ENCODE assay signal across 16 cellular contexts in the genomic region with DNA sequence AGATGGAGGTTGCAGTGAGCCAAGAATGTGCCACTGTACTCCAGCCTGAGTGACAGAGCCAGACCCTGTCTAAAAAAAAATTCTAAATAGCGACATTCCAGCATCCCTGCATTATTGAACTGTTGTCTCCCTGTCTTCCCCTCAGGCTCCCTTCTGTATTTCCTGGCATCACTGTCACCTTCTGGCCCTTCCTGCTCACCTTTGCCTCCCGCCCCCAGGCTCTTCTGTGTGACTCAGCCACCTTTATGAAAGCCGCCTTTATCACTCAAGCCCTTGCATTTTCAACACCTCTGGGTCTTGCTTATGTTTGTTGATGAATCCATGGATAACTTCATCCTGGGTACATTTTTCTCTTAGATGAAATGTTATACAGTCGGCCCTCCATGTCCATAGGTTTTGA. TPM values are rescaled to one million over a fixed set of nuclear protein-coding genes. Genes with fewer than 3 reads are reported as not detected.
DNase-seq lines count a peak whose midpoint lies in the region; ATAC-seq and TF ChIP-seq lines count a peak whose summit lies in the region.
"Had no signal": no experiment of that assay in that cellular context is flagged by ENCODE, and none has a peak within 500 bp of the region (broad histone marks: within the 10 kb centered on the region; RNA-seq: fewer than 3 reads in every experiment).

No MANE protein-coding gene starts in this region.

- no peak overlapping the region for H3K4me3 Mint-ChIP-seq in activated CD4-positive, alpha-beta T cell treated with anti-CD3 and anti-CD28 coated beads for 36 hours
- H3K4me3 Mint-ChIP-seq in activated naive CD4-positive, alpha-beta T cell treated with anti-CD3 and anti-CD28 coated beads, Interleukin-2, amount 50 U/mL, for 24 hours: peak overlapping the region; percentile 71
- H3K4me3 Mint-ChIP-seq in natural killer cell: peak overlapping the region; percentile 29

- H3K4me1 Mint-ChIP-seq in activated CD4-positive, alpha-beta T cell treated with anti-CD3 and anti-CD28 coated beads for 36 hours: peaks cover 60% of the 10 kb centered on the region
- peaks cover 83% of the 10 kb centered on the region for H3K4me1 Mint-ChIP-seq in activated naive CD4-positive, alpha-beta T cell treated with anti-CD3 and anti-CD28 coated beads, Interleukin-2, amount 50 U/mL, for 24 hours
- peaks cover 19 to 40% of the 10 kb centered on the region in 2 donors for H3K4me1 Mint-ChIP-seq in natural killer cell

- DNase-seq in activated CD4-positive, alpha-beta T cell treated with anti-CD3 and anti-CD28 coated beads for 36 hours: peak; percentile 62
- DNase-seq in activated CD4-positive, alpha-beta T cell treated with anti-CD3 and anti-CD28 coated beads, Interleukin-2, amount 50 U/mL, for 1 hour: no peak
- DNase-seq in natural killer cell (no peak), AG08396 (ENCODE audit: low spot score) (no peak), ureter (ENCODE audit: low spot score) (no peak)
- DNase-seq: aorta, COR-L47, cortex of kidney, esophagus squamous epithelium, NCI-H1092, NCI-H2171 treated with DMSO at 0.1 percent for 48 hours, upper lobe of right lung had no signal

- H3K27ac ChIP-seq in KOPT-K1 (ENCODE audit: low read depth, low read length, poor library complexity, severe bottlenecking): peak overlapping the region; percentile 91
- H3K27ac ChIP-seq: esophagus squamous epithelium, upper lobe of right lung had no signal

- no peaks in the 10 kb centered on the region for H3K27me3 Mint-ChIP-seq in activated CD4-positive, alpha-beta T cell treated with anti-CD3 and anti-CD28 coated beads for 36 hours
- no peaks in the 10 kb centered on the region for H3K27me3 Mint-ChIP-seq in activated naive CD4-positive, alpha-beta T cell treated with anti-CD3 and anti-CD28 coated beads, Interleukin-2, amount 50 U/mL, for 24 hours
- no peaks in the 10 kb centered on the region for H3K27me3 Mint-ChIP-seq in natural killer cell (ENCODE audit: low read depth in 2 of 2)

- ATAC-seq in activated CD4-positive, alpha-beta T cell treated with anti-CD3 and anti-CD28 coated beads for 36 hours: peak; percentile 40
- ATAC-seq in natural killer cell (no peak), GM21576 (IDR thresholded peaks at IDR 0.05; ENCODE audit: unreplicated experiment) (no peak)
- ATAC-seq: left lobe of liver, upper lobe of right lung had no signal

- H3K9me3 ChIP-seq in KOPT-K1 (ENCODE audit: insufficient read depth, low read length, poor library complexity, severe bottlenecking): no peaks in the 10 kb centered on the region
- H3K9me3 ChIP-seq: esophagus squamous epithelium, upper lobe of right lung had no signal

- intact Hi-C loops in activated CD4-positive, alpha-beta T cell treated with anti-CD3 and anti-CD28 coated beads for 36 hours (cut with DNase I, micrococcal nuclease): no loop called here
- intact Hi-C loops in natural killer cell (cut with micrococcal nuclease): loop anchor here (5.0 kb wide), 1 partner anchor 71 kb away; no protein-coding TSS in a partner anchor

- no peak for TF ChIP-seq CTCF in natural killer cell (IDR thresholded peaks at IDR 0.05)

- POLR2A ChIA-PET in activated CD4-positive, alpha-beta T cell treated with anti-CD3 and anti-CD28 coated beads for 36 hours (lab: Charles Lee): no interaction called here

- CTCF ChIA-PET in activated CD4-positive, alpha-beta T cell treated with anti-CD3 and anti-CD28 coated beads for 36 hours (lab: Charles Lee): interaction anchor here (1.4 to 1.8 kb wide), 2 partner anchors 14 to 82 kb away, joined by 3 to 7 read pairs; no protein-coding TSS in a partner anchor

- H3K9me3 Mint-ChIP-seq in activated CD4-positive, alpha-beta T cell treated with anti-CD3 and anti-CD28 coated beads for 36 hours (ENCODE audit: low read depth): no peaks in the 10 kb centered on the region
- H3K9me3 Mint-ChIP-seq in activated naive CD4-positive, alpha-beta T cell treated with anti-CD3 and anti-CD28 coated beads, Interleukin-2, amount 50 U/mL, for 24 hours: no peaks in the 10 kb centered on the region
- no peaks in the 10 kb centered on the region for H3K9me3 Mint-ChIP-seq in natural killer cell

- peak overlapping the region; percentile 40 for H3K27ac Mint-ChIP-seq in activated CD4-positive, alpha-beta T cell treated with anti-CD3 and anti-CD28 coated beads for 36 hours
- peak overlapping the region; percentile 53 for H3K27ac Mint-ChIP-seq in activated naive CD4-positive, alpha-beta T cell treated with anti-CD3 and anti-CD28 coated beads, Interleukin-2, amount 50 U/mL, for 24 hours
- H3K27ac Mint-ChIP-seq in natural killer cell: peak overlapping the region; percentile 58 to 77

- peaks cover 5% of the 10 kb centered on the region for H3K36me3 Mint-ChIP-seq in activated CD4-positive, alpha-beta T cell treated with anti-CD3 and anti-CD28 coated beads for 36 hours (ENCODE audit: low read depth)
- H3K36me3 Mint-ChIP-seq in activated naive CD4-positive, alpha-beta T cell treated with anti-CD3 and anti-CD28 coated beads, Interleukin-2, amount 50 U/mL, for 24 hours: peaks cover 2% of the 10 kb centered on the region
- no peaks in the 10 kb centered on the region for H3K36me3 Mint-ChIP-seq in natural killer cell

- peaks cover 33% of the 10 kb centered on the region; the same call in 1 of the 2 replicates for H3K36me3 ChIP-seq in KOPT-K1 (ENCODE audit: insufficient read depth, low read length)
- H3K36me3 ChIP-seq: esophagus squamous epithelium, upper lobe of right lung had no signal

RNA-seq across cellular contexts. Expression of a gene that starts 21.1 kb away (rescaled TPM):
- total RNA-seq in activated CD4-positive, alpha-beta T cell treated with anti-CD3 and anti-CD28 coated beads for 36 hours: 10 to 100 TPM; 16.2 to 20.1 TPM
- total RNA-seq in natural killer cell (10 to 100 TPM; 28.7 to 33.9 (median 33.5) TPM), ureter (31.5 TPM)
